ENCODE assay signal across 1 cellular context in the genomic region with DNA sequence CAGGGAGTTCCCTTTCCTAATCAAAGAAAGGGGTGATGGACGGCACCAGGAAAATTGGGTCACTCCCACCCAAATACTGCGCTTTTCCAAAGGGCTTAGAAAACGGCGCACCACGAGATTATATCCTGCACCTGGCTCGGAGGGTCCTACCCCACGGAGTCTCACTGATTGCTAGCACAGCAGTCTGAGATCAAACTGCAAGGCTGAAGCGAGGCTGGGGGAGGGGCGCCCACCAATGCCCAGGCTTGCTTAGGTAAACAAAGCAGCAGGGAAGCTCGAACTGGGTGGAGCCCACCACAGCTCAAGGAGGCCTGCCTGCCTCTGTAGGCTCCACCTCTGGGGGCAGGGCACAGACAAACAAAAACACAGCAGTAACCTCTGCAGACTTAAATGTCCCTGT.
TF ChIP-seq lines count a peak whose summit lies in the region.
"Not testable (repeated sequence)": the region's sequence is repeated elsewhere in the genome, so short reads cannot be mapped to it uniquely, and the experiment has no call there.

No MANE protein-coding gene starts in this region.

TF ChIP-seq in K562, 482 proteins besides CTCF, POLR2A, EP300 and RAD21 (continued from another document):
- not testable (repeated sequence) for TF ChIP-seq ATF1 (CRISPR knock-in tag; IDR thresholded peaks at IDR 0.05)
- TF ChIP-seq ATF1 (tag; IDR thresholded peaks at IDR 0.05): peak; percentile 23; the same call in 1 of the 2 replicates
- TF ChIP-seq POLR2G (IDR thresholded peaks at IDR 0.05; ENCODE audit: low read depth, low read length): peak; percentile 45; the same call in 1 of the 2 replicates
- 0 out of 4 replicates have a peak, but pooled peaks of 1 of the 2 experiments have one; percentile 9 for TF ChIP-seq TRIM24 (IDR thresholded peaks at IDR 0.05)
- TF ChIP-seq, protein P1, sequence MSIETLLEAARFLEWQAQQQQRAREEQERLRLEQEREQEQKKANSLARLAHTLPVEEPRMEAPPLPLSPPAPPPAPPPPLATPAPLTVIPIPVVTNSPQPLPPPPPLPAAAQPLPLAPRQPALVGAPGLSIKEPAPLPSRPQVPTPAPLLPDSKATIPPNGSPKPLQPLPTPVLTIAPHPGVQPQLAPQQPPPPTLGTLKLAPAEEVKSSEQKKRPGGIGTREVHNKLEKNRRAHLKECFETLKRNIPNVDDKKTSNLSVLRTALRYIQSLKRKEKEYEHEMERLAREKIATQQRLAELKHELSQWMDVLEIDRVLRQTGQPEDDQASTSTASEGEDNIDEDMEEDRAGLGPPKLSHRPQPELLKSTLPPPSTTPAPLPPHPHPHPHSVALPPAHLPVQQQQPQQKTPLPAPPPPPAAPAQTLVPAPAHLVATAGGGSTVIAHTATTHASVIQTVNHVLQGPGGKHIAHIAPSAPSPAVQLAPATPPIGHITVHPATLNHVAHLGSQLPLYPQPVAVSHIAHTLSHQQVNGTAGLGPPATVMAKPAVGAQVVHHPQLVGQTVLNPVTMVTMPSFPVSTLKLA (conservative IDR thresholded peaks at IDR 0.05): peak in 1 of 2 experiments; percentile 60; a peak in 1 of 4 replicates
- 0 out of 2 replicates have a peak, but pooled peaks have one; percentile 6 for TF ChIP-seq PKNOX1 (IDR thresholded peaks at IDR 0.05)
- 0 out of 2 replicates have a peak, but pooled peaks have one; percentile 23 for TF ChIP-seq SMAD4 (CRISPR knock-in tag; conservative IDR thresholded peaks at IDR 0.05)
- TF ChIP-seq RBFOX2 (IDR thresholded peaks at IDR 0.05; ENCODE audit: low read depth, low read length): peak; percentile 49
- peak; percentile 65 to 79 for TF ChIP-seq FOXK2 (conservative IDR thresholded peaks at IDR 0.05 in 1 of 2, IDR thresholded peaks at IDR 0.05 in 1 of 2; ENCODE audit: low read depth in 2 of 2)
- peak; percentile 22; the same call in 1 of the 2 replicates for TF ChIP-seq POLR2AphosphoS5 (IDR thresholded peaks at IDR 0.05; ENCODE audit: control insufficient read depth, insufficient read depth, low read depth, low read length)
- TF ChIP-seq L3MBTL2 (IDR thresholded peaks at IDR 0.05): 0 out of 2 replicates have a peak, but pooled peaks have one; percentile 6
- peak; percentile 72 to 92; a peak in 3 of 4 replicates for TF ChIP-seq FOXA3 (CRISPR knock-in tag; conservative IDR thresholded peaks at IDR 0.05 in 1 of 2, IDR thresholded peaks at IDR 0.05 in 1 of 2)
- peak; percentile 21; the same call in 1 of the 2 replicates for TF ChIP-seq PHF8 (IDR thresholded peaks at IDR 0.05; ENCODE audit: borderline replicate concordance, low read length)
- TF ChIP-seq TAF1 (IDR thresholded peaks at IDR 0.05; ENCODE audit: control insufficient read depth, extremely low read depth, insufficient read depth, low read length, severe bottlenecking): peak; percentile 54
